ENCODE assay signal across 28 cellular contexts in the genomic region with DNA sequence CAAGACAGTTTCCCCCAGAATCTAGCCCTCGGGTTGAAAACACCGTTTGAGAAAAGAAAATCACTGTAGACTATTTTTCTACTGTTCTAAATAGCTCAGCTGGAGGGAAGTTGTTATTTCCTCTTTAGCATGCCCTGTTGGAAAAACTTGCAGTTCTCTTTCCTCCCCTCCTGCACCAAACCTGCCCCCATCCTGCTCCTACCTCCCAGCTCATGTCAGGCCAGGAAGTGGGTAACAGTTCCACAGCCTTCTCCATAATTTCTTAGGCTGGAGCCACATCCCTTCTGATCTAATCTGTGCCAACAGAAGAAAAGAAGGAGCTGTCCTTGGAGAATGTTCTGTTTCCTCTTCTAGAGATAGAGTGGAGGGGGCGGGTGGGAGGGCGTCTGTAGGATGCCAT.
"Had no signal": no experiment of that assay in that cellular context is flagged by ENCODE, and none has a peak within 500 bp of the region (broad histone marks: within the 10 kb centered on the region; RNA-seq: fewer than 3 reads in every experiment).

No MANE protein-coding gene starts in this region.

- H3K27ac ChIP-seq: ascending aorta, breast epithelium, SJCRH30, SK-N-MC had no signal

- H3K27me3 ChIP-seq: ascending aorta, breast epithelium, SJCRH30 had no signal

- ATAC-seq: activated CD8-positive, alpha-beta T cell treated with anti-CD3 and anti-CD28 coated beads for 36 hours; activated T-cell treated with anti-CD3 and anti-CD28 coated beads, Interleukin-2, amount 50 U/mL, for 72 hours; activated T-helper 17 cell treated with anti-CD3 and anti-CD28 coated beads, Interleukin-2, amount 50 U/mL, for 72 hours; Panc1 had no signal

- H3K9me3 ChIP-seq: ascending aorta, breast epithelium, SJCRH30 had no signal

- H3K4me3 ChIP-seq: ascending aorta, breast epithelium, SJCRH30, SK-N-MC had no signal

- H3K36me3 ChIP-seq: ascending aorta, breast epithelium, SJCRH30 had no signal

- DNase-seq: activated CD4-positive, alpha-beta T cell treated with anti-CD3 and anti-CD28 coated beads, Interleukin-2, amount 10 ng/mL, durations not matched to agents 24 days and 14 days; activated CD4-positive, alpha-beta T cell treated with anti-CD3 and anti-CD28 coated beads, Interleukin-2, amount 50 U/mL, for 4 hours; activated CD8-positive, alpha-beta T cell treated with anti-CD3 and anti-CD28 coated beads for 36 hours; activated effector memory CD4-positive, alpha-beta T cell treated with anti-CD3 and anti-CD28 coated beads, Interleukin-2, amount 50 U/mL, for 16 hours; activated naive CD4-positive, alpha-beta T cell; activated naive CD4-positive, alpha-beta T cell treated with anti-CD3 and anti-CD28 coated beads, Interleukin-2, amount 50 U/mL, for 16 hours; activated naive CD8-positive, alpha-beta T cell treated with anti-CD3 and anti-CD28 coated beads for 36 hours; activated T-cell treated with anti-CD3 and anti-CD28 coated beads, Interleukin-2, amount 50 U/mL, for 1 hour; activated T-cell treated with anti-CD3 and anti-CD28 coated beads, Interleukin-2, amount 50 U/mL, for 72 hours; amygdala; NCI-H1092 treated with DMSO at 0.1 percent for 48 hours; NCI-H1417; NCI-H146; NCI-H187; NCI-H2029 treated with DMSO at 0.1 percent for 48 hours; NCI-H2107; NCI-H2171; NCI-H510A; NCI-H526; NCI-H748 treated with DMSO at 0.1 percent for 48 hours; SHP77; SJCRH30; T1000 had no signal

- H3K4me1 ChIP-seq: ascending aorta, breast epithelium, SJCRH30 had no signal
